Comparison of ENCODE assay signal across 8 cellular contexts in genomic region chrX:53421772-53422090, GRCh38. TPM values are rescaled to one million over a fixed set of nuclear protein-coding genes. Genes with fewer than 3 reads are reported as not detected.
DNase-seq lines count a peak whose midpoint lies in the region; ATAC-seq, FAIRE-seq and TF ChIP-seq lines count a peak whose summit lies in the region.

No MANE protein-coding gene starts in this region.

- H3K27me3 ChIP-seq in Panc1 (ENCODE audit: control insufficient read depth, insufficient read depth, low read length) (no peaks in the 10 kb centered on the region), endothelial cell of umbilical vein (ENCODE audit: control insufficient read depth in 2 of 2, insufficient read depth in 2 of 2, low read length in 2 of 2) (no peaks in the 10 kb centered on the region), osteoblast (ENCODE audit: insufficient read depth, low read length) (no peaks in the 10 kb centered on the region)

- no peaks in the 10 kb centered on the region for H3K9me3 ChIP-seq in Panc1 (ENCODE audit: control insufficient read depth, insufficient read depth, low read depth, low read length)
- H3K9me3 ChIP-seq in endothelial cell of umbilical vein (replicated peaks; ENCODE audit: control insufficient read depth, insufficient read depth, low read length) = no peaks in the 10 kb centered on the region
- no peaks in the 10 kb centered on the region for H3K9me3 ChIP-seq in osteoblast (ENCODE audit: low read depth, low read length)

- CTCF ChIA-PET in Panc1 (lab: Charles Lee) = interaction anchor here (0.6 kb wide), 1 partner anchor 353 kb away, joined by 5 read pairs; no protein-coding TSS in a partner anchor
- CTCF ChIA-PET in endothelial cell of umbilical vein (lab: Charles Lee) = interaction anchor here (1.0 to 3.6 kb wide), 3 partner anchors 14 to 109 kb away, joined by 3 to 15 read pairs (median 10); no protein-coding TSS in a partner anchor

- H3K4me1 ChIP-seq in Panc1 (ENCODE audit: control insufficient read depth, insufficient read depth, low read length) (peaks cover 8% of the 10 kb centered on the region; the same call in 1 of the 2 replicates), endothelial cell of umbilical vein (ENCODE audit: control insufficient read depth, extremely low read depth, insufficient read depth, low read length) (peaks cover 12% of the 10 kb centered on the region), osteoblast (ENCODE audit: insufficient read depth, low read length) (peaks cover 19% of the 10 kb centered on the region)

- H4K20me1 ChIP-seq in endothelial cell of umbilical vein (replicated peaks; ENCODE audit: control insufficient read depth, extremely low read depth, insufficient read depth, low read length) (no peaks in the 10 kb centered on the region), osteoblast (ENCODE audit: insufficient read depth, low read length) (peaks cover 35% of the 10 kb centered on the region)

- H3K9me1 ChIP-seq in endothelial cell of umbilical vein (replicated peaks; ENCODE audit: control insufficient read depth, extremely low read depth, insufficient read depth, low read length) = no peaks in the 10 kb centered on the region

- in situ Hi-C loops in Panc1 (cut with HindIII; ENCODE audit: low pct_unique_long_range_greater_than_20kb, low sequenced_read_pairs) = no loop called here

- FAIRE-seq in endothelial cell of umbilical vein (lab: Jason Lieb, UNC) = peak; percentile 31

- no peak for TF ChIP-seq CTCF in Panc1 (IDR thresholded peaks at IDR 0.05)
- no peak for TF ChIP-seq CTCF in endothelial cell of umbilical vein (IDR thresholded peaks at IDR 0.05; ENCODE audit: extremely low read depth in 1 of 2, insufficient read depth in 1 of 2, low read depth in 1 of 2, low read length in 2 of 2)
- TF ChIP-seq CTCF in osteoblast (IDR thresholded peaks at IDR 0.05; ENCODE audit: extremely low read depth, low read depth, low read length) = no peak

- ATAC-seq in HG02759 (IDR thresholded peaks at IDR 0.05; ENCODE audit: unreplicated experiment) (peak; percentile 13), Panc1 (peak; percentile 25; the same call in 1 of the 2 replicates)

- dilution Hi-C loops in endothelial cell of umbilical vein (cut with MboI; ENCODE audit: extremely low pct_ligation_motif_present, low sequenced_read_pairs) = no loop called here

- POLR2A ChIA-PET in Panc1 (lab: Charles Lee) = interaction anchor here (0.6 to 1.3 kb wide), 2 partner anchors 140 to 501 kb away, joined by 4 to 5 read pairs; partner anchors contain the start of gene IQSEC2
- POLR2A ChIA-PET in endothelial cell of umbilical vein (lab: Charles Lee) = interaction anchor here (0.6 kb wide), 1 partner anchor 504 kb away, joined by 3 read pairs; no protein-coding TSS in a partner anchor

- peak overlapping the region; percentile 69 to 85 for H3K4me3 ChIP-seq in Panc1 (ENCODE audit: low read depth in 2 of 2, low read length in 2 of 2)
- H3K4me3 ChIP-seq in endothelial cell of umbilical vein (replicated peaks in 1 of 3; ENCODE audit: insufficient read depth in 1 of 3, low read depth in 1 of 3, low read length in 3 of 3) = peak overlapping the region; percentile 66 to 81 (median 80)
- peak overlapping the region; percentile 87 for H3K4me3 ChIP-seq in osteoblast (ENCODE audit: insufficient read depth, low read length)

- H3K4me2 ChIP-seq in endothelial cell of umbilical vein (ENCODE audit: insufficient read depth, low read length) = peak overlapping the region; percentile 85
- H3K4me2 ChIP-seq in osteoblast (ENCODE audit: insufficient read depth, low read length) = peak overlapping the region; percentile 97

- H3K9ac ChIP-seq in endothelial cell of umbilical vein (replicated peaks; ENCODE audit: extremely low read depth, insufficient read depth, low read length) = peak overlapping the region; percentile 97

- TF ChIP-seq POLR2A in endothelial cell of umbilical vein (IDR thresholded peaks at IDR 0.05; ENCODE audit: low read depth, low read length) = no peak

- H2AFZ ChIP-seq in endothelial cell of umbilical vein (ENCODE audit: low read depth, low read length) (peak overlapping the region; percentile 43), osteoblast (ENCODE audit: low read length) (peak overlapping the region; percentile 98)

- H3K27ac ChIP-seq in Panc1 (ENCODE audit: low read length) = peak overlapping the region; percentile 92
- H3K27ac ChIP-seq in endothelial cell of umbilical vein (ENCODE audit: insufficient read depth, low read depth, low read length) = peak overlapping the region; percentile 88
- H3K27ac ChIP-seq in osteoblast (ENCODE audit: low read depth, low read length) = peak overlapping the region; percentile 96

- intact Hi-C loops in Panc1 (cut with micrococcal nuclease; ENCODE audit: unreplicated experiment) (no loop called here), endothelial cell of umbilical vein (cut with micrococcal nuclease) (loop anchor here (1.0 to 10.0 kb wide), 4 partner anchors 13 to 327 kb away; partner anchors contain the start of genes HSD17B10 and KANTR)

- H3K36me3 ChIP-seq in Panc1 (ENCODE audit: control insufficient read depth, insufficient read depth, low read length) = peaks cover 2% of the 10 kb centered on the region
- H3K36me3 ChIP-seq in endothelial cell of umbilical vein (ENCODE audit: control insufficient read depth in 2 of 2, extremely low read depth in 1 of 2, insufficient read depth in 2 of 2, low read length in 2 of 2) = no peaks in the 10 kb centered on the region
- no peaks in the 10 kb centered on the region for H3K36me3 ChIP-seq in osteoblast (ENCODE audit: insufficient read depth, low read length)

- no TSS peak for BruUV-seq in Panc1 (replicated peaks; lab: Mats Ljungman, UMichigan)
- BruUV-seq in endothelial cell of umbilical vein (replicated peaks; lab: Mats Ljungman, UMichigan) = no TSS peak

- H3K79me2 ChIP-seq in endothelial cell of umbilical vein (ENCODE audit: control insufficient read depth, insufficient read depth, low read length) (peaks cover 49% of the 10 kb centered on the region), osteoblast (ENCODE audit: insufficient read depth, low read length) (peaks cover 51% of the 10 kb centered on the region)

- DNase-seq in NCI-H2196 treated with DMSO at 0.1 percent for 48 hours (lab: John Stamatoyannopoulos, UW; ENCODE audit: unreplicated experiment) = peak; percentile 28
- no peak for DNase-seq in NCI-H2196 (lab: John Stamatoyannopoulos, UW; ENCODE audit: unreplicated experiment)
- DNase-seq in Panc1 (ENCODE audit: low read depth, low spot score) = no peak
- no peak for DNase-seq in endothelial cell of umbilical vein (ENCODE audit: low read depth, low spot score)
- DNase-seq in osteoblast (ENCODE audit: insufficient read length, low spot score, missing footprints) = peak; percentile 81
- DNase-seq in SIG-M5 (lab: John Stamatoyannopoulos, UW) = no peak
- no peak for DNase-seq in COLO668 (lab: John Stamatoyannopoulos, UW; ENCODE audit: unreplicated experiment)

TF ChIP-seq in endothelial cell of umbilical vein, 7 proteins besides CTCF, POLR2A, EP300 and RAD21:
- no peak for TF ChIP-seq GATA2 (IDR thresholded peaks at IDR 0.05; ENCODE audit: insufficient read depth, insufficient read length, low read depth, low read length)
- TF ChIP-seq MAX (IDR thresholded peaks at IDR 0.05; ENCODE audit: insufficient read depth, insufficient read length) = no peak
- TF ChIP-seq POLR2AphosphoS5 (IDR thresholded peaks at IDR 0.05; ENCODE audit: insufficient read depth, low read depth, low read length) = peak; percentile 5
- no peak for TF ChIP-seq FOS (IDR thresholded peaks at IDR 0.05; ENCODE audit: borderline replicate concordance, insufficient read depth, low read length)
- TF ChIP-seq MYC (IDR thresholded peaks at IDR 0.05; ENCODE audit: low read depth, low read length) = no peak

RNA-seq across cellular contexts. Expression of gene SMC1A, which starts 0.7 kb away (rescaled TPM):
- total RNA-seq in Panc1 (2021; ENCODE audit: unreplicated experiment) = 111 TPM
- 81.2 TPM for polyA plus RNA-seq in Panc1 (2012; ENCODE audit: insufficient read length)
- 72.5 and 75.9 TPM in 2 replicates for total RNA-seq in endothelial cell of umbilical vein
- 11.1 and 15.4 TPM in 2 replicates for polyA plus RNA-seq in endothelial cell of umbilical vein
- polyA plus RNA-seq in endothelial cell of umbilical vein (2011; cell fraction: cytosol; rRNA removed) = 22.2 and 26.3 TPM in 2 replicates
- 46.1 and 60.0 TPM in 2 replicates for polyA plus RNA-seq in endothelial cell of umbilical vein (2011; cell fraction: nucleus; rRNA removed)
- polyA plus RNA-seq in endothelial cell of umbilical vein (2012) = 35.0 and 46.1 TPM in 2 replicates
- polyA minus RNA-seq in endothelial cell of umbilical vein = 52.3 and 57.2 TPM in 2 replicates
- 109 TPM for polyA minus RNA-seq in endothelial cell of umbilical vein (2011; cell fraction: cytosol; rRNA and poly(A)+ RNA removed)
- 27.8 and 47.7 TPM in 2 replicates for polyA minus RNA-seq in endothelial cell of umbilical vein (2011; cell fraction: nucleus; rRNA and poly(A)+ RNA removed)
- total RNA-seq in osteoblast = 14.4 and 14.8 TPM in 2 replicates

RNA-seq across cellular contexts. Expression of gene RIBC1, which starts 0.9 kb away (rescaled TPM):
- 1.1 TPM for total RNA-seq in Panc1 (2021; ENCODE audit: unreplicated experiment)
- 1.5 TPM for polyA plus RNA-seq in Panc1 (2012; ENCODE audit: insufficient read length)
- total RNA-seq in endothelial cell of umbilical vein = 0.42 and 0.86 TPM in 2 replicates
- polyA plus RNA-seq in endothelial cell of umbilical vein = 0.23 TPM in 1 of 2 replicates, not detected in the other
- polyA plus RNA-seq in endothelial cell of umbilical vein (2011; cell fraction: cytosol; rRNA removed) = 0.08 and 0.09 TPM in 2 replicates
- polyA plus RNA-seq in endothelial cell of umbilical vein (2011; cell fraction: nucleus; rRNA removed) = 0.27 and 0.38 TPM in 2 replicates
- polyA plus RNA-seq in endothelial cell of umbilical vein (2012) = 0.15 and 0.39 TPM in 2 replicates
- polyA minus RNA-seq in endothelial cell of umbilical vein = 0.40 TPM in 1 of 2 replicates, not detected in the other
- not detected for polyA minus RNA-seq in endothelial cell of umbilical vein (2011; cell fraction: cytosol; rRNA and poly(A)+ RNA removed)
- polyA minus RNA-seq in endothelial cell of umbilical vein (2011; cell fraction: nucleus; rRNA and poly(A)+ RNA removed) = 0.29 TPM in 2 replicates
- total RNA-seq in osteoblast = 0.29 and 0.72 TPM in 2 replicates

RNA-seq across cellular contexts. Expression of gene HSD17B10, which starts 12.4 kb away (rescaled TPM):
- total RNA-seq in Panc1 (2021; ENCODE audit: unreplicated experiment) = 216 TPM
- polyA plus RNA-seq in Panc1 (2012; ENCODE audit: insufficient read length) = 315 TPM
- 81.4 and 82.3 TPM in 2 replicates for total RNA-seq in endothelial cell of umbilical vein
- polyA plus RNA-seq in endothelial cell of umbilical vein = 163 and 171 TPM in 2 replicates
- polyA plus RNA-seq in endothelial cell of umbilical vein (2011; cell fraction: cytosol; rRNA removed) = 163 and 200 TPM in 2 replicates
- polyA plus RNA-seq in endothelial cell of umbilical vein (2011; cell fraction: nucleus; rRNA removed) = 66.2 and 71.0 TPM in 2 replicates
- 77.3 and 95.3 TPM in 2 replicates for polyA plus RNA-seq in endothelial cell of umbilical vein (2012)
- 67.9 and 79.0 TPM in 2 replicates for polyA minus RNA-seq in endothelial cell of umbilical vein
- 132 TPM for polyA minus RNA-seq in endothelial cell of umbilical vein (2011; cell fraction: cytosol; rRNA and poly(A)+ RNA removed)
- polyA minus RNA-seq in endothelial cell of umbilical vein (2011; cell fraction: nucleus; rRNA and poly(A)+ RNA removed) = 7.4 and 8.2 TPM in 2 replicates
- total RNA-seq in osteoblast = 41.5 and 48.5 TPM in 2 replicates

Comparison
In these comparisons a context has a peak if more than half of its experiments do, and no peak if none do; other contexts are left out.
1. DNase-seq: peak in NCI-H2196 treated with DMSO at 0.1 percent for 48 hours (single experiment) and osteoblast (single experiment); none in NCI-H2196 (single experiment), Panc1 (single experiment), endothelial cell of umbilical vein (single experiment), SIG-M5 (single experiment) and COLO668 (single experiment).
2. Peak in every context shown above with its lines, with median percentiles within 50 percentile points of each other: H3K27ac ChIP-seq and H3K4me3 ChIP-seq.